In the genomic region with DNA sequence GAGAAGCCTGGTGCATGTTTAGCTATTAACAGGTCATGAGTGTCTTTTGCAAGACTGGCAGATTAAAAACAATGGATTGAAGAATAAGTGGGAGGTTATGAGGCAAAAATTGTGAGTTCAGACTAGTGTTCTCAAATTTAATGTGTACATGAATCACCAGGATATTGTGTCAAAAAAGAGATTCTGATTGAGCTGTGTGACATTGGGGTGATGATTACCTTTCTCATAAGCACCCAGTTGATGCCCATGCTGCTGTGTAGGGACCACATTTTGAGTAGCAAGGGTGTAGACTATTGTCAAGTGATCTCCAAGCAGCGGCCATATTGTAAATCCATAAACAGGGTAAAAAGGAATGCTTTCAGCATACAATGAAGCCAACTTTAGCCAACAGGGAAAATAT, we compare ENCODE assay signal across 21 cellular contexts.
"Had no signal": no experiment of that assay in that cellular context is flagged by ENCODE, and none has a peak within 500 bp of the region (broad histone marks: within the 10 kb centered on the region; RNA-seq: fewer than 3 reads in every experiment).

No MANE protein-coding gene starts in this region.

- H3K36me3 Mint-ChIP-seq: neural progenitor cell had no signal

- DNase-seq: dorsolateral prefrontal cortex; effector CD4-positive, alpha-beta T cell; hypothalamus; kidney; left cardiac atrium; left lung; lower lobe of right lung; ovary; posterior cingulate gyrus; psoas muscle; right cardiac atrium; sigmoid colon; stimulated activated CD4-positive, alpha-beta T cell treated with anti-CD3 and anti-CD28 coated beads, Interleukin-2, amount 100 ng/mL, for 24 hours; stimulated activated CD4-positive, alpha-beta T cell treated with anti-CD3 and anti-CD28 coated beads, Interleukin-4, amount 100 ng/mL, for 4 hours; stimulated activated naive B cell treated with anti-CD40 and anti-IgM and Interleukin-4, amounts not matched to agents 10 μg/mL and 1 μg/mL and 100 μg/mL, for 72 hours; upper lobe of left lung had no signal

- H3K27me3 ChIP-seq: left lung, neural progenitor cell, ovary, sigmoid colon, tibial nerve, upper lobe of left lung had no signal

- H3K9me3 ChIP-seq: left lung, lower lobe of right lung, ovary, psoas muscle, sigmoid colon, thoracic aorta, tibial nerve, upper lobe of left lung had no signal

- H3K27ac ChIP-seq: left lung, lower lobe of right lung, neural progenitor cell, ovary, psoas muscle, sigmoid colon, tibial nerve, upper lobe of left lung had no signal

- H3K27me3 Mint-ChIP-seq: stimulated activated naive B cell treated with anti-CD40 and anti-IgM and Interleukin-4, amounts not matched to agents 10 μg/mL and 1 μg/mL and 100 μg/mL, for 72 hours; stimulated activated naive CD8-positive, alpha-beta T cell treated with anti-CD3 and anti-CD28 coated beads, Interleukin-15, Interleukin-2, amounts not matched to agents 100 ng/mL and 50 ng/mL, for 24 hours had no signal

- H3K4me3 ChIP-seq: dorsolateral prefrontal cortex, left lung, lower lobe of right lung, neural progenitor cell, ovary, psoas muscle, sigmoid colon, thoracic aorta, tibial nerve, upper lobe of left lung had no signal

- H3K36me3 ChIP-seq: left lung, lower lobe of right lung, neural progenitor cell, ovary, sigmoid colon, thoracic aorta, tibial nerve, upper lobe of left lung had no signal

- H3K27ac Mint-ChIP-seq: nephron; neural progenitor cell; stimulated activated naive B cell treated with anti-CD40 and anti-IgM and Interleukin-4, amounts not matched to agents 10 μg/mL and 1 μg/mL and 100 μg/mL, for 72 hours; stimulated activated naive CD8-positive, alpha-beta T cell treated with anti-CD3 and anti-CD28 coated beads, Interleukin-15, Interleukin-2, amounts not matched to agents 100 ng/mL and 50 ng/mL, for 24 hours had no signal

- H3K9me3 Mint-ChIP-seq: nephron; stimulated activated naive B cell treated with anti-CD40 and anti-IgM and Interleukin-4, amounts not matched to agents 10 μg/mL and 1 μg/mL and 100 μg/mL, for 72 hours; stimulated activated naive CD8-positive, alpha-beta T cell treated with anti-CD3 and anti-CD28 coated beads, Interleukin-15, Interleukin-2, amounts not matched to agents 100 ng/mL and 50 ng/mL, for 24 hours had no signal

- H3K4me3 Mint-ChIP-seq: nephron; neural progenitor cell; stimulated activated naive B cell treated with anti-CD40 and anti-IgM and Interleukin-4, amounts not matched to agents 10 μg/mL and 1 μg/mL and 100 μg/mL, for 72 hours; stimulated activated naive CD8-positive, alpha-beta T cell treated with anti-CD3 and anti-CD28 coated beads, Interleukin-15, Interleukin-2, amounts not matched to agents 100 ng/mL and 50 ng/mL, for 24 hours had no signal

- ATAC-seq: left cardiac atrium; left lung; lower lobe of right lung; psoas muscle; right cardiac atrium; stimulated activated naive B cell treated with anti-CD40 and anti-IgM and Interleukin-4, amounts not matched to agents 10 μg/mL and 1 μg/mL and 100 μg/mL, for 72 hours had no signal
